In genomic region chr19:13881692-13882418, GRCh38 we compare ENCODE assay signal across 8 cellular contexts. TPM values are rescaled to one million over a fixed set of nuclear protein-coding genes. Genes with fewer than 3 reads are reported as not detected.
DNase-seq lines count a peak whose midpoint lies in the region; ATAC-seq, FAIRE-seq and TF ChIP-seq lines count a peak whose summit lies in the region.

No MANE protein-coding gene starts in this region.

- H3K9me2 ChIP-seq in DOHH2 (replicated peaks; ENCODE audit: control insufficient read depth, low read length), result no peaks in the 10 kb centered on the region

- no peak overlapping the region for H3K27ac ChIP-seq in DOHH2 (ENCODE audit: low read depth, low read length)
- peak overlapping the region; percentile 58 to 81 for H3K27ac ChIP-seq in ascending aorta

- H3K36me3 ChIP-seq in DOHH2 (ENCODE audit: control insufficient read depth, low read length) (no peaks in the 10 kb centered on the region), ascending aorta (no peaks in the 10 kb centered on the region), mucosa of stomach (ENCODE audit: control insufficient read depth, insufficient read depth, low read length) (no peaks in the 10 kb centered on the region)

- H3K4me3 ChIP-seq in DOHH2 (ENCODE audit: low read length), result no peak overlapping the region
- H3K4me3 ChIP-seq in ascending aorta, result no peak overlapping the region
- no peak overlapping the region for H3K4me3 ChIP-seq in mucosa of stomach (ENCODE audit: low read length)

- ATAC-seq in HG03045 (IDR thresholded peaks at IDR 0.05; ENCODE audit: unreplicated experiment) (no peak), GM21381 (IDR thresholded peaks at IDR 0.05; ENCODE audit: unreplicated experiment) (no peak)

- FAIRE-seq in D721Med (lab: Jason Lieb, UNC), result no peak

- H3K4me2 ChIP-seq in DOHH2 (ENCODE audit: low read length), result peak overlapping the region; percentile 49

- H3K27me3 ChIP-seq in DOHH2 (ENCODE audit: control insufficient read depth, low read length) (0 out of 2 replicates have a peak, but pooled peaks cover 4% of the 10 kb centered on the region), ascending aorta (no peaks in the 10 kb centered on the region), mucosa of stomach (ENCODE audit: control insufficient read depth, insufficient read depth, low read length) (no peaks in the 10 kb centered on the region)

- DNase-seq in MV-4-11 (lab: John Stamatoyannopoulos, UW) (peak; percentile 47), ascending aorta (ENCODE audit: low spot score in 2 of 2) (no peak), D721Med (ENCODE audit: insufficient read length, low spot score) (no peak), NCI-H2227 treated with DMSO at 0.1 percent for 48 hours (lab: John Stamatoyannopoulos, UW) (no peak)

- H3K4me1 ChIP-seq in DOHH2 (ENCODE audit: control insufficient read depth, low read length), result peaks cover 29% of the 10 kb centered on the region
- H3K4me1 ChIP-seq in ascending aorta, result peaks cover 6 to 13% of the 10 kb centered on the region in 2 donors
- peaks cover 65% of the 10 kb centered on the region for H3K4me1 ChIP-seq in mucosa of stomach (ENCODE audit: control insufficient read depth, insufficient read depth, low read length)

- H3K9me3 ChIP-seq in DOHH2 (ENCODE audit: control insufficient read depth, insufficient read depth, low read length) (no peaks in the 10 kb centered on the region), ascending aorta (no peaks in the 10 kb centered on the region), mucosa of stomach (ENCODE audit: control insufficient read depth, low read length) (no peaks in the 10 kb centered on the region)

- peak overlapping the region; percentile 10 for H3K9ac ChIP-seq in mucosa of stomach (ENCODE audit: low read length)

- no peaks in the 10 kb centered on the region for H3K79me2 ChIP-seq in DOHH2 (ENCODE audit: control insufficient read depth, low read length)

- no peaks in the 10 kb centered on the region; the same call in 1 of the 2 replicates for H3F3A ChIP-seq in DOHH2 (ENCODE audit: control insufficient read depth, insufficient read depth)

- intact Hi-C loops in ascending aorta (cut with DNase I), result loop anchor here (2.0 kb wide), 2 partner anchors 25 to 71 kb away; partner anchors contain the start of genes BRME1, CC2D1A and DCAF15

- H4K20me1 ChIP-seq in DOHH2 (ENCODE audit: control insufficient read depth, insufficient read depth, low read depth, low read length), result no peaks in the 10 kb centered on the region

- TF ChIP-seq CTCF in DOHH2 (IDR thresholded peaks at IDR 0.05; ENCODE audit: low read depth, low read length, poor library complexity, severe bottlenecking) (no peak), ascending aorta (IDR thresholded peaks at IDR 0.05) (no peak), D721Med (IDR thresholded peaks at IDR 0.05; ENCODE audit: insufficient read depth, missing control alignments) (no peak)

RNA-seq across cellular contexts. Expression of gene NANOS3, which starts 4.9 kb away (rescaled TPM):
- total RNA-seq in ascending aorta, result not detected

RNA-seq across cellular contexts. Expression of gene BRME1, which starts 24.1 kb away (rescaled TPM):
- not detected for total RNA-seq in ascending aorta

RNA-seq across cellular contexts. Expression of gene CC2D1A, which starts 24.1 kb away (rescaled TPM):
- 128 TPM for total RNA-seq in ascending aorta

RNA-seq across cellular contexts. Expression of gene PODNL1, which starts 56.4 kb away (rescaled TPM):
- 12.9 TPM for total RNA-seq in ascending aorta
